In genomic region chr9:91207481-91207888, GRCh38 we compare ENCODE assay signal across 8 cellular contexts.
A peak's percentile ranks its signal among the peaks of the same experiment; 100 is the strongest.
DNase-seq lines count a peak whose midpoint lies in the region; ATAC-seq and TF ChIP-seq lines count a peak whose summit lies in the region.

No MANE protein-coding gene starts in this region.

- no peaks in the 10 kb centered on the region for H3K27me3 Mint-ChIP-seq in activated CD8-positive, alpha-beta T cell treated with anti-CD3 and anti-CD28 coated beads for 36 hours
- H3K27me3 Mint-ChIP-seq in endothelial cell (ENCODE audit: unreplicated experiment), result no peaks in the 10 kb centered on the region

- TF ChIP-seq POLR2A in HCT116 (IDR thresholded peaks at IDR 0.05; ENCODE audit: borderline replicate concordance, extremely low read depth, insufficient read depth, insufficient read length) (no peak), transverse colon (IDR thresholded peaks at IDR 0.05) (no peak)

- H3K36me3 ChIP-seq in BLaER1 (peaks cover 6% of the 10 kb centered on the region; the same call in 1 of the 2 replicates), HCT116 (ENCODE audit: control insufficient read depth in 1 of 2, insufficient read depth in 2 of 2, low read length in 2 of 2) (no peaks in the 10 kb centered on the region), transverse colon (no peaks in the 10 kb centered on the region)

- CTCF ChIA-PET in HCT116 (lab: Charles Lee), result interaction anchor here (1.2 kb wide), 1 partner anchor 8 kb away, joined by 3 read pairs; no protein-coding TSS in a partner anchor
- CTCF ChIA-PET in activated CD8-positive, alpha-beta T cell treated with anti-CD3 and anti-CD28 coated beads for 36 hours (lab: Charles Lee), result interaction anchor here (0.8 to 2.1 kb wide), 14 partner anchors 8 to 292 kb away, joined by 3 to 8 read pairs (median 4); no protein-coding TSS in a partner anchor

- TF ChIP-seq CTCF in HCT116 (IDR thresholded peaks at IDR 0.05 in 2 of 3, conservative IDR thresholded peaks at IDR 0.05 in 1 of 3; ENCODE audit: borderline replicate concordance in 1 of 3, insufficient read depth in 1 of 3, low read depth in 2 of 3, low read length in 2 of 3) (no peak), transverse colon (IDR thresholded peaks at IDR 0.05) (no peak), endothelial cell (IDR thresholded peaks at IDR 0.05; ENCODE audit: unreplicated experiment) (no peak)
- no peak for TF ChIP-seq CTCF in activated CD8-positive, alpha-beta T cell treated with anti-CD3 and anti-CD28 coated beads for 36 hours (IDR thresholded peaks at IDR 0.05)

- H3K4me1 Mint-ChIP-seq in activated CD8-positive, alpha-beta T cell treated with anti-CD3 and anti-CD28 coated beads for 36 hours (ENCODE audit: low read depth), result peaks cover 67% of the 10 kb centered on the region
- H3K4me1 Mint-ChIP-seq in endothelial cell (ENCODE audit: unreplicated experiment), result no peaks in the 10 kb centered on the region

- H4K20me1 ChIP-seq in BLaER1, result no peaks in the 10 kb centered on the region
- no peaks in the 10 kb centered on the region for H4K20me1 ChIP-seq in HCT116 (ENCODE audit: insufficient read depth)

- H3K4me2 ChIP-seq in BLaER1, result peak overlapping the region; percentile 79
- H3K4me2 ChIP-seq in HCT116 (ENCODE audit: low read length), result peak overlapping the region; percentile 40

- RAD21 ChIA-PET in HCT116 (lab: Charles Lee; ENCODE audit: low non-redundant PET in 1 of 2, low total read pairs in 2 of 2, uncharacterized antibody in 2 of 2, unreplicated experiment in 2 of 2), result no interaction called here

- in situ Hi-C loops in transverse colon (cut with MboI; ENCODE audit: low pct_ligation_motif_present in 1 of 4, low pct_unique_long_range_greater_than_20kb in 1 of 4, low sequenced_read_pairs in 3 of 4), result no loop called here

- WGBS in transverse colon (ENCODE audit: low coverage in 1 of 2), 2 donors, result 64 to 66% methylated on average over 5 to 6 of the region's 6 CpGs

- peak overlapping the region; percentile 98 for H3K27ac Mint-ChIP-seq in activated CD8-positive, alpha-beta T cell treated with anti-CD3 and anti-CD28 coated beads for 36 hours
- no peak overlapping the region for H3K27ac Mint-ChIP-seq in endothelial cell (ENCODE audit: unreplicated experiment)

- DNase-seq in HCT116 (ENCODE audit: low read depth, low spot score) (no peak), islet precursor cell (peak; percentile 47), transverse colon (no peak), midbrain (lab: John Stamatoyannopoulos, UW) (no peak), SW480 (ENCODE audit: low spot score) (no peak), endothelial cell (ENCODE audit: low spot score) (no peak)
- DNase-seq in activated CD8-positive, alpha-beta T cell treated with anti-CD3 and anti-CD28 coated beads for 36 hours, result no peak

- no peak for TF ChIP-seq EP300 in transverse colon (IDR thresholded peaks at IDR 0.05; ENCODE audit: low read depth)

- peak overlapping the region; percentile 35 for H3K4me3 Mint-ChIP-seq in activated CD8-positive, alpha-beta T cell treated with anti-CD3 and anti-CD28 coated beads for 36 hours
- H3K4me3 Mint-ChIP-seq in endothelial cell (ENCODE audit: unreplicated experiment), result no peak overlapping the region

- H3K4me1 ChIP-seq in BLaER1 (peaks cover 21% of the 10 kb centered on the region), HCT116 (ENCODE audit: control insufficient read depth in 1 of 2, insufficient read depth in 2 of 2, low read length in 2 of 2) (peaks cover 0 to 18% of the 10 kb centered on the region in 2 experiments; a peak in 2 of 4 replicates), transverse colon (peaks cover 10 to 27% (median 19%) of the 10 kb centered on the region in 4 donors)

- peaks cover 56% of the 10 kb centered on the region for H3K36me3 Mint-ChIP-seq in activated CD8-positive, alpha-beta T cell treated with anti-CD3 and anti-CD28 coated beads for 36 hours (ENCODE audit: low read depth)
- H3K36me3 Mint-ChIP-seq in endothelial cell (ENCODE audit: low read depth, unreplicated experiment), result no peaks in the 10 kb centered on the region

- H3K9me2 ChIP-seq in HCT116 (ENCODE audit: insufficient read depth), result no peaks in the 10 kb centered on the region

- peaks cover 42% of the 10 kb centered on the region for H3K9me3 ChIP-seq in BLaER1
- H3K9me3 ChIP-seq in HCT116 (ENCODE audit: control insufficient read depth in 1 of 2, insufficient read depth in 1 of 2, low read depth in 1 of 2, low read length in 2 of 2), result peaks cover 0 to 7% of the 10 kb centered on the region in 2 experiments; a peak in 2 of 4 replicates
- peaks cover 0 to 3% of the 10 kb centered on the region in 2 donors for H3K9me3 ChIP-seq in transverse colon

- H3K9me3 Mint-ChIP-seq in activated CD8-positive, alpha-beta T cell treated with anti-CD3 and anti-CD28 coated beads for 36 hours, result peaks cover 21% of the 10 kb centered on the region
- H3K9me3 Mint-ChIP-seq in endothelial cell (ENCODE audit: unreplicated experiment), result no peaks in the 10 kb centered on the region

- H3K27me3 ChIP-seq in BLaER1, result no peaks in the 10 kb centered on the region
- H3K27me3 ChIP-seq in HCT116 (ENCODE audit: insufficient read depth, low read length), result no peaks in the 10 kb centered on the region
- no peaks in the 10 kb centered on the region for H3K27me3 ChIP-seq in transverse colon

- no TSS peak for BruUV-seq in HCT116 (replicated peaks; lab: Mats Ljungman, UMichigan)

- no peak overlapping the region for H2AFZ ChIP-seq in HCT116 (ENCODE audit: low read depth, low read length, poor library complexity, severe bottlenecking)

- POLR2A ChIA-PET in HCT116 (lab: Charles Lee), result no interaction called here
- POLR2A ChIA-PET in activated CD8-positive, alpha-beta T cell treated with anti-CD3 and anti-CD28 coated beads for 36 hours (lab: Charles Lee), result interaction anchor here (0.6 to 5.1 kb wide), 23 partner anchors 8 to 188 kb away, joined by 3 to 53 read pairs (median 4); partner anchors contain the start of gene AUH

- ATAC-seq in HCT116, result peak; percentile 44; the same call in 1 of the 2 replicates
- peak; percentile 50 for ATAC-seq in activated CD8-positive, alpha-beta T cell treated with anti-CD3 and anti-CD28 coated beads for 36 hours

- intact Hi-C loops in HCT116 (cut with micrococcal nuclease), result no loop called here
- intact Hi-C loops in activated CD8-positive, alpha-beta T cell treated with anti-CD3 and anti-CD28 coated beads for 36 hours (cut with micrococcal nuclease), result loop anchor here (5.0 kb wide), 4 partner anchors 45 to 215 kb away; partner anchors contain the start of gene NFIL3
- intact Hi-C loops in transverse colon (cut with DNase I; ENCODE audit: low total_unique reads), result no loop called here

- peak overlapping the region; percentile 62; the same call in 1 of the 2 replicates for H3K9ac ChIP-seq in BLaER1
- no peak overlapping the region for H3K9ac ChIP-seq in HCT116 (ENCODE audit: low read length)

- no peak overlapping the region for H3K4me3 ChIP-seq in BLaER1
- H3K4me3 ChIP-seq in HCT116 (replicated peaks in 1 of 2; ENCODE audit: low read depth in 1 of 2, low read length in 2 of 2), result no peak overlapping the region
- no peak overlapping the region for H3K4me3 ChIP-seq in transverse colon

- no peaks in the 10 kb centered on the region for H3K79me2 ChIP-seq in HCT116 (ENCODE audit: insufficient read depth, low read length)

- peak overlapping the region; percentile 62 for H3K27ac ChIP-seq in BLaER1
- no peak overlapping the region for H3K27ac ChIP-seq in HCT116 (ENCODE audit: low read depth, low read length)
- H3K27ac ChIP-seq in transverse colon, result peak overlapping the region; percentile 60 to 76 (median 74)

- no peak for TF ChIP-seq RAD21 in HCT116 (IDR thresholded peaks at IDR 0.05; ENCODE audit: low read depth)

TF ChIP-seq in HCT116, 20 proteins besides CTCF, POLR2A, EP300 and RAD21 (continues in another document):
- no peak for TF ChIP-seq ZNF274 (IDR thresholded peaks at IDR 0.05; ENCODE audit: low read depth, low read length)
- no peak for TF ChIP-seq EGR1 (IDR thresholded peaks at IDR 0.05; ENCODE audit: low read depth)
- no peak for TF ChIP-seq ELF1 (IDR thresholded peaks at IDR 0.05; ENCODE audit: borderline replicate concordance, low read depth)
- TF ChIP-seq JUND (IDR thresholded peaks at IDR 0.05), result no peak
- no peak for TF ChIP-seq ZBTB33 (IDR thresholded peaks at IDR 0.05; ENCODE audit: extremely low read depth, insufficient replicate concordance, low read length)
- TF ChIP-seq EZH2 (IDR thresholded peaks at IDR 0.05), result no peak
- no peak for TF ChIP-seq FOSL1 (IDR thresholded peaks at IDR 0.05; ENCODE audit: low read depth)
- TF ChIP-seq TCF7L2 (IDR thresholded peaks at IDR 0.05; ENCODE audit: borderline replicate concordance, extremely low read depth, insufficient read depth, insufficient read length), result no peak
- TF ChIP-seq, protein P1, sequence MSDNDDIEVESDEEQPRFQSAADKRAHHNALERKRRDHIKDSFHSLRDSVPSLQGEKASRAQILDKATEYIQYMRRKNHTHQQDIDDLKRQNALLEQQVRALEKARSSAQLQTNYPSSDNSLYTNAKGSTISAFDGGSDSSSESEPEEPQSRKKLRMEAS (IDR thresholded peaks at IDR 0.05), result no peak
- no peak for TF ChIP-seq SRF (IDR thresholded peaks at IDR 0.05; ENCODE audit: low read depth)
- TF ChIP-seq POLR2AphosphoS5 (IDR thresholded peaks at IDR 0.05; ENCODE audit: low read depth, low read length), result no peak
- no peak for TF ChIP-seq SP1 (IDR thresholded peaks at IDR 0.05; ENCODE audit: low read depth)
